ENCODE assay signal across 1 cellular context in the genomic region with DNA sequence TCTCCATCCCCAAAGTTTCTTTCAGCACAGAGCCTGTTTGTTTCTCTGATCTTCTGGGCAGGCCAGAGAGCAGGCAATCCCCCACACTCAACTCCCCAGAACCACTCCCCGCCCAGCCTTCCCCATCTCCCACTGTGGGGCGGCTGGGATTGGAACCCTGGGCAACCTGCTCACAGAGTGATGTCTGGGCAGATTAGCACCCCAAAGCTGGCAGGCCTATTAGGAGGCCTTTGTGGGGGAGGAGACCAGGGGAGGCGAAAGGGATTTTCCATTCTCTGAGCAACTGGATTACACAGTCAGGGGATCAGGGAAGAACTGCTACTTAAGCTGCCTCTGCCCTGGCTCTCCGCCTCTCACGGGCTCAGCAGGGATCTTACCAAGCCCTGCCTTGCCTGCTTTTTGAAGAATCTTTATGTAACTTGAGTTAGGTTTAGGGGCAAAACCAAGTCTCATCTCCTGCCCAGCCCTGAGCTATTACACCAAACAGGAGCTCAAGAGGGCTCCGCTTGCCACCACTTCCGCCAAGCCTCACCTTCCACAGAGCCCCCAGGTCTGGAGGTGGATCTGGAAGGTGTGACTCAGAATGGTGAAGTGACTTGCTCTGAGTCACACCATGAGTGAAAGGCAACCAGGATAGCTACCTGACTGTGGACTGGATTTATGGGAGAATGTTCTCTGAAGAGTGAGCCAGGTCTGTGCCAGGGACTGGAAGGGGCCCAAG.
TF ChIP-seq lines count a peak whose summit lies in the region.

No MANE protein-coding gene starts in this region.

TF ChIP-seq in HEK293, 187 proteins besides CTCF, POLR2A, EP300 and RAD21 (continued from another document):
- TF ChIP-seq, protein P1, sequence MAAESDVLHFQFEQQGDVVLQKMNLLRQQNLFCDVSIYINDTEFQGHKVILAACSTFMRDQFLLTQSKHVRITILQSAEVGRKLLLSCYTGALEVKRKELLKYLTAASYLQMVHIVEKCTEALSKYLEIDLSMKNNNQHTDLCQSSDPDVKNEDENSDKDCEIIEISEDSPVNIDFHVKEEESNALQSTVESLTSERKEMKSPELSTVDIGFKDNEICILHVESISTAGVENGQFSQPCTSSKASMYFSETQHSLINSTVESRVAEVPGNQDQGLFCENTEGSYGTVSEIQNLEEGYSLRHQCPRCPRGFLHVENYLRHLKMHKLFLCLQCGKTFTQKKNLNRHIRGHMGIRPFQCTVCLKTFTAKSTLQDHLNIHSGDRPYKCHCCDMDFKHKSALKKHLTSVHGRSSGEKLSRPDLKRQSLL (tag by site-specific recombination; IDR thresholded peaks at IDR 0.05) = no peak
- TF ChIP-seq, protein P2, sequence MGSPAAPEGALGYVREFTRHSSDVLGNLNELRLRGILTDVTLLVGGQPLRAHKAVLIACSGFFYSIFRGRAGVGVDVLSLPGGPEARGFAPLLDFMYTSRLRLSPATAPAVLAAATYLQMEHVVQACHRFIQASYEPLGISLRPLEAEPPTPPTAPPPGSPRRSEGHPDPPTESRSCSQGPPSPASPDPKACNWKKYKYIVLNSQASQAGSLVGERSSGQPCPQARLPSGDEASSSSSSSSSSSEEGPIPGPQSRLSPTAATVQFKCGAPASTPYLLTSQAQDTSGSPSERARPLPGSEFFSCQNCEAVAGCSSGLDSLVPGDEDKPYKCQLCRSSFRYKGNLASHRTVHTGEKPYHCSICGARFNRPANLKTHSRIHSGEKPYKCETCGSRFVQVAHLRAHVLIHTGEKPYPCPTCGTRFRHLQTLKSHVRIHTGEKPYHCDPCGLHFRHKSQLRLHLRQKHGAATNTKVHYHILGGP (tag by site-specific recombination; IDR thresholded peaks at IDR 0.05) = no peak
- TF ChIP-seq ZNF184 (tag by site-specific recombination; IDR thresholded peaks at IDR 0.05) (no peak), ZNF404 (tag by site-specific recombination; IDR thresholded peaks at IDR 0.05) (no peak), ZNF777 (tag by site-specific recombination; IDR thresholded peaks at IDR 0.05; ENCODE audit: borderline replicate concordance) (no peak), HOXC10 (CRISPR knock-in tag; IDR thresholded peaks at IDR 0.05) (no peak), HOXA7 (CRISPR knock-in tag; IDR thresholded peaks at IDR 0.05; ENCODE audit: borderline replicate concordance) (no peak), KLF16 (tag by site-specific recombination; IDR thresholded peaks at IDR 0.05) (no peak), SP3 (tag by site-specific recombination; IDR thresholded peaks at IDR 0.05) (no peak), ZNF19 (tag by site-specific recombination; IDR thresholded peaks at IDR 0.05; ENCODE audit: low read depth) (no peak), ZNF133 (tag by site-specific recombination; IDR thresholded peaks at IDR 0.05) (no peak), ZNF560 (tag by site-specific recombination; IDR thresholded peaks at IDR 0.05; ENCODE audit: borderline replicate concordance) (no peak), ZNF146 (tag by site-specific recombination; IDR thresholded peaks at IDR 0.05) (no peak), ZFP69B (tag by site-specific recombination; IDR thresholded peaks at IDR 0.05) (no peak), KLF7 (tag by site-specific recombination; IDR thresholded peaks at IDR 0.05; ENCODE audit: borderline replicate concordance) (no peak), ZNF23 (tag by site-specific recombination; IDR thresholded peaks at IDR 0.05; ENCODE audit: borderline replicate concordance) (no peak), ZNF776 (tag by site-specific recombination; IDR thresholded peaks at IDR 0.05; ENCODE audit: borderline replicate concordance) (no peak), ZNF426 (tag by site-specific recombination; IDR thresholded peaks at IDR 0.05) (no peak)
- TF ChIP-seq, protein P3, sequence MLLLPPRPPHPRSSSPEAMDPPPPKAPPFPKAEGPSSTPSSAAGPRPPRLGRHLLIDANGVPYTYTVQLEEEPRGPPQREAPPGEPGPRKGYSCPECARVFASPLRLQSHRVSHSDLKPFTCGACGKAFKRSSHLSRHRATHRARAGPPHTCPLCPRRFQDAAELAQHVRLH (tag by site-specific recombination; IDR thresholded peaks at IDR 0.05) = no peak
- TF ChIP-seq, protein P4, sequence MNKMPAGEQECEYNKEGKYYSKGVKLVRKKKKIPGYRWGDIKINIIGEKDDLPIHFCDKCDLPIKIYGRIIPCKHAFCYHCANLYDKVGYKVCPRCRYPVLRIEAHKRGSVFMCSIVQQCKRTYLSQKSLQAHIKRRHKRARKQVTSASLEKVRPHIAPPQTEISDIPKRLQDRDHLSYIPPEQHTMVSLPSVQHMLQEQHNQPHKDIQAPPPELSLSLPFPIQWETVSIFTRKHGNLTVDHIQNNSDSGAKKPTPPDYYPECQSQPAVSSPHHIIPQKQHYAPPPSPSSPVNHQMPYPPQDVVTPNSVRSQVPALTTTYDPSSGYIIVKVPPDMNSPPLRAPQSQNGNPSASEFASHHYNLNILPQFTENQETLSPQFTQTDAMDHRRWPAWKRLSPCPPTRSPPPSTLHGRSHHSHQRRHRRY (tag by site-specific recombination; IDR thresholded peaks at IDR 0.05) = no peak
- TF ChIP-seq, protein P5, sequence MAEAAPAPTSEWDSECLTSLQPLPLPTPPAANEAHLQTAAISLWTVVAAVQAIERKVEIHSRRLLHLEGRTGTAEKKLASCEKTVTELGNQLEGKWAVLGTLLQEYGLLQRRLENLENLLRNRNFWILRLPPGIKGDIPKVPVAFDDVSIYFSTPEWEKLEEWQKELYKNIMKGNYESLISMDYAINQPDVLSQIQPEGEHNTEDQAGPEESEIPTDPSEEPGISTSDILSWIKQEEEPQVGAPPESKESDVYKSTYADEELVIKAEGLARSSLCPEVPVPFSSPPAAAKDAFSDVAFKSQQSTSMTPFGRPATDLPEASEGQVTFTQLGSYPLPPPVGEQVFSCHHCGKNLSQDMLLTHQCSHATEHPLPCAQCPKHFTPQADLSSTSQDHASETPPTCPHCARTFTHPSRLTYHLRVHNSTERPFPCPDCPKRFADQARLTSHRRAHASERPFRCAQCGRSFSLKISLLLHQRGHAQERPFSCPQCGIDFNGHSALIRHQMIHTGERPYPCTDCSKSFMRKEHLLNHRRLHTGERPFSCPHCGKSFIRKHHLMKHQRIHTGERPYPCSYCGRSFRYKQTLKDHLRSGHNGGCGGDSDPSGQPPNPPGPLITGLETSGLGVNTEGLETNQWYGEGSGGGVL (tag by site-specific recombination; IDR thresholded peaks at IDR 0.05) = 0 out of 2 replicates have a peak, but pooled peaks have one; percentile 3
- TF ChIP-seq, protein P6, sequence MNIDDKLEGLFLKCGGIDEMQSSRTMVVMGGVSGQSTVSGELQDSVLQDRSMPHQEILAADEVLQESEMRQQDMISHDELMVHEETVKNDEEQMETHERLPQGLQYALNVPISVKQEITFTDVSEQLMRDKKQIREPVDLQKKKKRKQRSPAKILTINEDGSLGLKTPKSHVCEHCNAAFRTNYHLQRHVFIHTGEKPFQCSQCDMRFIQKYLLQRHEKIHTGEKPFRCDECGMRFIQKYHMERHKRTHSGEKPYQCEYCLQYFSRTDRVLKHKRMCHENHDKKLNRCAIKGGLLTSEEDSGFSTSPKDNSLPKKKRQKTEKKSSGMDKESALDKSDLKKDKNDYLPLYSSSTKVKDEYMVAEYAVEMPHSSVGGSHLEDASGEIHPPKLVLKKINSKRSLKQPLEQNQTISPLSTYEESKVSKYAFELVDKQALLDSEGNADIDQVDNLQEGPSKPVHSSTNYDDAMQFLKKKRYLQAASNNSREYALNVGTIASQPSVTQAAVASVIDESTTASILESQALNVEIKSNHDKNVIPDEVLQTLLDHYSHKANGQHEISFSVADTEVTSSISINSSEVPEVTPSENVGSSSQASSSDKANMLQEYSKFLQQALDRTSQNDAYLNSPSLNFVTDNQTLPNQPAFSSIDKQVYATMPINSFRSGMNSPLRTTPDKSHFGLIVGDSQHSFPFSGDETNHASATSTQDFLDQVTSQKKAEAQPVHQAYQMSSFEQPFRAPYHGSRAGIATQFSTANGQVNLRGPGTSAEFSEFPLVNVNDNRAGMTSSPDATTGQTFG (tag by site-specific recombination; IDR thresholded peaks at IDR 0.05; ENCODE audit: borderline replicate concordance) = no peak
- TF ChIP-seq, protein P7, sequence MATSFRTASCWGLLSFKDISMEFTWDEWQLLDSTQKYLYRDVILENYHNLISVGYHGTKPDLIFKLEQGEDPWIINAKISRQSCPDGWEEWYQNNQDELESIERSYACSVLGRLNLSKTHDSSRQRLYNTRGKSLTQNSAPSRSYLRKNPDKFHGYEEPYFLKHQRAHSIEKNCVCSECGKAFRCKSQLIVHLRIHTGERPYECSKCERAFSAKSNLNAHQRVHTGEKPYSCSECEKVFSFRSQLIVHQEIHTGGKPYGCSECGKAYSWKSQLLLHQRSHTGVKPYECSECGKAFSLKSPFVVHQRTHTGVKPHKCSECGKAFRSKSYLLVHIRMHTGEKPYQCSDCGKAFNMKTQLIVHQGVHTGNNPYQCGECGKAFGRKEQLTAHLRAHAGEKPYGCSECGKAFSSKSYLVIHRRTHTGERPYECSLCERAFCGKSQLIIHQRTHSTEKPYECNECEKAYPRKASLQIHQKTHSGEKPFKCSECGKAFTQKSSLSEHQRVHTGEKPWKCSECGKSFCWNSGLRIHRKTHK (tag by site-specific recombination; IDR thresholded peaks at IDR 0.05) = no peak
- TF ChIP-seq, protein P8, sequence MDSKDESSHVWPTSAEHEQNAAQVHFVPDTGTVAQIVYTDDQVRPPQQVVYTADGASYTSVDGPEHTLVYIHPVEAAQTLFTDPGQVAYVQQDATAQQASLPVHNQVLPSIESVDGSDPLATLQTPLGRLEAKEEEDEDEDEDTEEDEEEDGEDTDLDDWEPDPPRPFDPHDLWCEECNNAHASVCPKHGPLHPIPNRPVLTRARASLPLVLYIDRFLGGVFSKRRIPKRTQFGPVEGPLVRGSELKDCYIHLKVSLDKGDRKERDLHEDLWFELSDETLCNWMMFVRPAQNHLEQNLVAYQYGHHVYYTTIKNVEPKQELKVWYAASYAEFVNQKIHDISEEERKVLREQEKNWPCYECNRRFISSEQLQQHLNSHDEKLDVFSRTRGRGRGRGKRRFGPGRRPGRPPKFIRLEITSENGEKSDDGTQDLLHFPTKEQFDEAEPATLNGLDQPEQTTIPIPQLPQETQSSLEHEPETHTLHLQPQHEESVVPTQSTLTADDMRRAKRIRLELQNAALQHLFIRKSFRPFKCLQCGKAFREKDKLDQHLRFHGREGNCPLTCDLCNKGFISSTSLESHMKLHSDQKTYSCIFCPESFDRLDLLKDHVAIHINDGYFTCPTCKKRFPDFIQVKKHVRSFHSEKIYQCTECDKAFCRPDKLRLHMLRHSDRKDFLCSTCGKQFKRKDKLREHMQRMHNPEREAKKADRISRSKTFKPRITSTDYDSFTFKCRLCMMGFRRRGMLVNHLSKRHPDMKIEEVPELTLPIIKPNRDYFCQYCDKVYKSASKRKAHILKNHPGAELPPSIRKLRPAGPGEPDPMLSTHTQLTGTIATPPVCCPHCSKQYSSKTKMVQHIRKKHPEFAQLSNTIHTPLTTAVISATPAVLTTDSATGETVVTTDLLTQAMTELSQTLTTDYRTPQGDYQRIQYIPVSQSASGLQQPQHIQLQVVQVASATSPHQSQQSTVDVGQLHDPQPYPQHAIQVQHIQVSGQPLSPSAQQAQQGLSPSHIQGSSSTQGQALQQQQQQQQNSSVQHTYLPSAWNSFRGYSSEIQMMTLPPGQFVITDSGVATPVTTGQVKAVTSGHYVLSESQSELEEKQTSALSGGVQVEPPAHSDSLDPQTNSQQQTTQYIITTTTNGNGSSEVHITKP (tag by site-specific recombination; IDR thresholded peaks at IDR 0.05) = peak; percentile 67
- TF ChIP-seq, protein P9, sequence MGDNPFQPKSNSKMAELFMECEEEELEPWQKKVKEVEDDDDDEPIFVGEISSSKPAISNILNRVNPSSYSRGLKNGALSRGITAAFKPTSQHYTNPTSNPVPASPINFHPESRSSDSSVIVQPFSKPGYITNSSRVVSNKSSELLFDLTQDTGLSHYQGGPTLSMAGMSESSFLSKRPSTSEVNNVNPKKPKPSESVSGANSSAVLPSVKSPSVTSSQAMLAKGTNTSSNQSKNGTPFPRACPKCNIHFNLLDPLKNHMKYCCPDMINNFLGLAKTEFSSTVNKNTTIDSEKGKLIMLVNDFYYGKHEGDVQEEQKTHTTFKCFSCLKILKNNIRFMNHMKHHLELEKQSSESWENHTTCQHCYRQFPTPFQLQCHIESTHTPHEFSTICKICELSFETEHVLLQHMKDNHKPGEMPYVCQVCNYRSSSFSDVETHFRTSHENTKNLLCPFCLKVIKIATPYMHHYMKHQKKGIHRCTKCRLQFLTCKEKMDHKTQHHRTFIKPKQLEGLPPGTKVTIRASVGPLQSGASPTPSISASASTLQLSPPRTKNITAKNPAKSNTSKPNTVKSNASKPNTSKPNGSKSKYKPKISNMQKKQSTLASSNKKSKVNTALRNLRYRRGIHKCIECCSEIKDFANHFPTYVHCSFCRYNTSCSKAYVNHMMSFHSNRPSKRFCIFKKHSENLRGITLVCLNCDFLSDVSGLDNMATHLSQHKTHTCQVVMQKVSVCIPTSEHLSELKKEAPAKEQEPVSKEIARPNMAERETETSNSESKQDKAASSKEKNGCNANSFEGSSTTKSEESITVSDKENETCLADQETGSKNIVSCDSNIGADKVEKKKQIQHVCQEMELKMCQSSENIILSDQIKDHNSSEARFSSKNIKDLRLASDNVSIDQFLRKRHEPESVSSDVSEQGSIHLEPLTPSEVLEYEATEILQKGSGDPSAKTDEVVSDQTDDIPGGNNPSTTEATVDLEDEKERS (tag by site-specific recombination; IDR thresholded peaks at IDR 0.05) = no peak
- TF ChIP-seq, protein P10, sequence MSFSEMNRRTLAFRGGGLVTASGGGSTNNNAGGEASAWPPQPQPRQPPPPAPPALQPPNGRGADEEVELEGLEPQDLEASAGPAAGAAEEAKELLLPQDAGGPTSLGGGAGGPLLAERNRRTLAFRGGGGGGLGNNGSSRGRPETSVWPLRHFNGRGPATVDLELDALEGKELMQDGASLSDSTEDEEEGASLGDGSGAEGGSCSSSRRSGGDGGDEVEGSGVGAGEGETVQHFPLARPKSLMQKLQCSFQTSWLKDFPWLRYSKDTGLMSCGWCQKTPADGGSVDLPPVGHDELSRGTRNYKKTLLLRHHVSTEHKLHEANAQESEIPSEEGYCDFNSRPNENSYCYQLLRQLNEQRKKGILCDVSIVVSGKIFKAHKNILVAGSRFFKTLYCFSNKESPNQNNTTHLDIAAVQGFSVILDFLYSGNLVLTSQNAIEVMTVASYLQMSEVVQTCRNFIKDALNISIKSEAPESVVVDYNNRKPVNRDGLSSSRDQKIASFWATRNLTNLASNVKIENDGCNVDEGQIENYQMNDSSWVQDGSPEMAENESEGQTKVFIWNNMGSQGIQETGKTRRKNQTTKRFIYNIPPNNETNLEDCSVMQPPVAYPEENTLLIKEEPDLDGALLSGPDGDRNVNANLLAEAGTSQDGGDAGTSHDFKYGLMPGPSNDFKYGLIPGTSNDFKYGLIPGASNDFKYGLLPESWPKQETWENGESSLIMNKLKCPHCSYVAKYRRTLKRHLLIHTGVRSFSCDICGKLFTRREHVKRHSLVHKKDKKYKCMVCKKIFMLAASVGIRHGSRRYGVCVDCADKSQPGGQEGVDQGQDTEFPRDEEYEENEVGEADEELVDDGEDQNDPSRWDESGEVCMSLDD (tag by site-specific recombination; IDR thresholded peaks at IDR 0.05) = no peak
TF ChIP-seq in HEK293: peak in this region for 23.
